In the genomic region with DNA sequence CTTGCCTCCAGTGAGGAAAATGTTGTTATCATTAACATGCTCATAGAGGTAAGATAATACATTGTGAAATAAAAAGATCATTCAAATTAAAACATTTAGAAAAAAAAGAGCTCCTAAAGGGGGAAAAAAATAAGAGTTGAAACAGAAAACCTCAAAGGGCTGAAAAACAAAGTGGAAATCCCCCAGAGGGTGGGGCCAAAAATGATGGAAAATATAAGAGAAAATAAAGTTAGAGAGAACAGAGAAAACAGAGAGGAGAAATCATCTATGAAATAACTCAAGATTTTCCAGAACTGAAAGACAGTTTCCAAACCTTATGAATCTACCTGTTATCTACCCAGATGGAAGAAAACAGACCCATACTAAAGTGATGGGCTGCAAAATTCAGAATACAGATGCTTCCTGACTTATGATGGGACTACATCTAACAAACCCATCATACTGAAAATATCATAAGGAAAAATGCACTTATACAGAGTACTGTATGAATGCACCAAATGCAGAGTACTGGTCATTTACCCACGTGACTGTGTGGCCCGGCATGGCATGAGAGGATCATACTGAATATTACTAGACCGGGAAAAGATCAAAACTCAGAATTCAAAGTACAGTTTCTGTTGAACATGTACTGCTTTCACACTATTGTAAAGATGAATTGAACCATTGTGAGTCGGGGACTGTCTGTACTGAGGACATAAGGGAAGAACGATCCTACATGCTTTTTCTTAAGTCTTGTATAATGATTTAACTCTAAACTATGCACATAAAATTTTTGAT, we compare ENCODE assay signal across 1 cellular context.
TF ChIP-seq lines count a peak whose summit lies in the region.

No MANE protein-coding gene starts in this region.

TF ChIP-seq in SK-N-SH, 30 proteins besides CTCF, POLR2A, EP300 and RAD21 (continued from another document):
- TF ChIP-seq ZBTB33 (IDR thresholded peaks at IDR 0.05; ENCODE audit: borderline replicate concordance, low read depth) = no peak
- TF ChIP-seq, protein P1, sequence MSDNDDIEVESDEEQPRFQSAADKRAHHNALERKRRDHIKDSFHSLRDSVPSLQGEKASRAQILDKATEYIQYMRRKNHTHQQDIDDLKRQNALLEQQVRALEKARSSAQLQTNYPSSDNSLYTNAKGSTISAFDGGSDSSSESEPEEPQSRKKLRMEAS (IDR thresholded peaks at IDR 0.05; ENCODE audit: low read depth) = no peak
- no peak for TF ChIP-seq RXRA (IDR thresholded peaks at IDR 0.05; ENCODE audit: borderline replicate concordance, low read depth)
